In genomic region chr20:3995067-3995748, GRCh38 we compare ENCODE assay signal across 10 cellular contexts. TPM values are rescaled to one million over a fixed set of nuclear protein-coding genes. Genes with fewer than 3 reads are reported as not detected.
DNase-seq lines count a peak whose midpoint lies in the region; ATAC-seq, FAIRE-seq and TF ChIP-seq lines count a peak whose summit lies in the region.
"Had no signal": no experiment of that assay in that cellular context is flagged by ENCODE, and none has a peak within 500 bp of the region (broad histone marks: within the 10 kb centered on the region; RNA-seq: fewer than 3 reads in every experiment).

No MANE protein-coding gene starts in this region.

- POLR2A ChIA-PET in K562 (lab: Yijun Ruan, JAX): interaction anchor here (2.7 kb wide), 1 partner anchor 17 kb away, joined by 8 read pairs; no protein-coding TSS in a partner anchor

- in situ Hi-C loops in K562 (cut with MboI): no loop called here

- CTCF ChIA-PET in K562 (lab: Yijun Ruan, JAX; ENCODE audit: low intra/inter-chr PET ratio): no interaction called here

- peaks cover 2% of the 10 kb centered on the region for H3K36me3 Mint-ChIP-seq in activated T-cell treated with anti-CD3 and anti-CD28 coated beads, Interleukin-2, amount 50 U/mL, for 24 hours (ENCODE audit: low read depth)

- H3K27ac ChIP-seq in K562 (ENCODE audit: extremely low read depth, low read depth, low read length): peak overlapping the region; percentile 57; the same call in 1 of the 3 replicates

- H3K36me3 ChIP-seq in K562 (ENCODE audit: control insufficient read depth, insufficient read depth, low read length): peaks cover 23% of the 10 kb centered on the region; the same call in 2 of the 3 replicates

- H3K9ac ChIP-seq in K562 (ENCODE audit: insufficient read depth in 1 of 2, low read depth in 2 of 2, low read length in 2 of 2): no peak overlapping the region

- H3K4me1 Mint-ChIP-seq in activated T-cell treated with anti-CD3 and anti-CD28 coated beads, Interleukin-2, amount 50 U/mL, for 24 hours (ENCODE audit: low read depth): peaks cover 58% of the 10 kb centered on the region

- peaks cover 0 to 20% of the 10 kb centered on the region in 2 experiments; a peak in 2 of 5 replicates for H3K4me1 ChIP-seq in K562 (replicated peaks in 1 of 2; ENCODE audit: control insufficient read depth in 2 of 2, insufficient read depth in 2 of 2, low read length in 2 of 2)

- H3K27me3 ChIP-seq in K562 (ENCODE audit: control insufficient read depth in 2 of 2, insufficient read depth in 2 of 2, low read length in 2 of 2): no peaks in the 10 kb centered on the region

- peaks cover 9% of the 10 kb centered on the region for H4K20me1 ChIP-seq in K562 (replicated peaks; ENCODE audit: control insufficient read depth, insufficient read depth, low read length)

- H3K4me3 ChIP-seq in K562: no peak overlapping the region

- TF ChIP-seq POLR2A in K562 (conservative IDR thresholded peaks at IDR 0.05): no peak

- no peaks in the 10 kb centered on the region for H3K27me3 Mint-ChIP-seq in activated T-cell treated with anti-CD3 and anti-CD28 coated beads, Interleukin-2, amount 50 U/mL, for 24 hours

- H3K4me3 Mint-ChIP-seq in activated T-cell treated with anti-CD3 and anti-CD28 coated beads, Interleukin-2, amount 50 U/mL, for 24 hours: peak overlapping the region; percentile 1

- H3K9me1 ChIP-seq in K562 (ENCODE audit: control insufficient read depth, insufficient read depth, low read length): peaks cover 3% of the 10 kb centered on the region

- FAIRE-seq in K562 (lab: Jason Lieb, UNC): peak; percentile 87

- no peaks in the 10 kb centered on the region for H3K9me3 ChIP-seq in K562 (replicated peaks; ENCODE audit: control insufficient read depth, insufficient read depth, low read depth, low read length)

- H3K4me2 ChIP-seq in K562 (ENCODE audit: insufficient read depth, low read length): peak overlapping the region; percentile 12; the same call in 1 of the 2 replicates

- no peak for TF ChIP-seq RAD21 in K562 (CRISPR knock-in tag; conservative IDR thresholded peaks at IDR 0.05 in 1 of 2, IDR thresholded peaks at IDR 0.05 in 1 of 2)

- TF ChIP-seq CTCF in K562 (IDR thresholded peaks at IDR 0.05 in 2 of 3, conservative IDR thresholded peaks at IDR 0.05 in 1 of 3; ENCODE audit: insufficient read depth in 2 of 3, low read depth in 1 of 3, low read length in 3 of 3): no peak

- no peak; the same call in 1 of the 2 replicates for TF ChIP-seq EP300 in K562 (IDR thresholded peaks at IDR 0.05; ENCODE audit: low read length)

- 36% methylated on average over 3 of the region's 3 CpGs for WGBS in K562 (ENCODE audit: insufficient coverage, low coverage, missing lambda C conversion rate)

- H3K27ac Mint-ChIP-seq in activated T-cell treated with anti-CD3 and anti-CD28 coated beads, Interleukin-2, amount 50 U/mL, for 24 hours: peak overlapping the region; percentile 93

- ATAC-seq in K562 (peak; percentile 79), HG03571 (IDR thresholded peaks at IDR 0.05; ENCODE audit: unreplicated experiment) (no peak)

- H2AFZ ChIP-seq in K562 (ENCODE audit: low read depth, low read length): no peak overlapping the region

- H3K9me3 Mint-ChIP-seq in activated T-cell treated with anti-CD3 and anti-CD28 coated beads, Interleukin-2, amount 50 U/mL, for 24 hours: no peaks in the 10 kb centered on the region

- DNase-seq in activated T-cell treated with anti-CD3 and anti-CD28 coated beads, Interleukin-2, amount 50 U/mL, for 24 hours: no peak
- DNase-seq in activated T-cell treated with anti-CD3 and anti-CD28 coated beads for 4 hours (no peak), NCI-H69 (lab: John Stamatoyannopoulos, UW) (peak; percentile 12), K562 (ENCODE audit: extremely low read depth in 1 of 4, low spot score in 3 of 4) (peak in 3 of 4 experiments; percentile 14 to 43 (median 18)), NCI-H345 treated with DMSO at 0.1 percent for 48 hours (lab: John Stamatoyannopoulos, UW; ENCODE audit: unreplicated experiment) (no peak), NCI-H1105 treated with DMSO at 0.1 percent for 48 hours (lab: John Stamatoyannopoulos, UW) (no peak)
- DNase-seq in stimulated activated CD8-positive, alpha-beta memory T cell treated with anti-CD3 and anti-CD28 coated beads, Interleukin-4, amount 100 ng/mL, for 48 hours: peak; percentile 49
- DNase-seq: Calu3, NCI-H2107 had no signal

- peaks cover 93% of the 10 kb centered on the region for H3K79me2 ChIP-seq in K562 (ENCODE audit: control insufficient read depth, insufficient read depth, low read length)

- BruUV-seq in K562 (replicated peaks; lab: Mats Ljungman, UMichigan): no TSS peak

- intact Hi-C loops in K562 (cut with micrococcal nuclease): no loop called here

TF ChIP-seq in K562, 482 proteins besides CTCF, POLR2A, EP300 and RAD21:
- TF ChIP-seq FOXM1 (IDR thresholded peaks at IDR 0.05; ENCODE audit: low read depth) (no peak), FOXM1 (CRISPR knock-in tag; IDR thresholded peaks at IDR 0.05; ENCODE audit: low read depth) (no peak), MAFK (IDR thresholded peaks at IDR 0.05; ENCODE audit: low read length) (peak; percentile 25; the same call in 1 of the 2 replicates), FOSL1 (tag; conservative IDR thresholded peaks at IDR 0.05) (peak; percentile 58), ZNF592 (IDR thresholded peaks at IDR 0.05) (0 out of 2 replicates have a peak, but pooled peaks have one; percentile 37), NFE2 (IDR thresholded peaks at IDR 0.05; ENCODE audit: low read depth) (peak; percentile 81), FOXK1 (CRISPR knock-in tag; IDR thresholded peaks at IDR 0.05; ENCODE audit: borderline replicate concordance) (no peak), ZNF316 (IDR thresholded peaks at IDR 0.05) (peak; percentile 60), DPF2 (IDR thresholded peaks at IDR 0.05) (peak; percentile 41; the same call in 1 of the 2 replicates), ZKSCAN1 (IDR thresholded peaks at IDR 0.05; ENCODE audit: low read depth, low read length) (no peak), C11orf30 (IDR thresholded peaks at IDR 0.05; ENCODE audit: low read depth) (peak; percentile 63), ARID1B (IDR thresholded peaks at IDR 0.05) (peak; percentile 46), SMAD1 (IDR thresholded peaks at IDR 0.05; ENCODE audit: low read depth, low read length, partially characterized antibody) (no peak), MAFF (IDR thresholded peaks at IDR 0.05; ENCODE audit: low read length) (peak; percentile 45; the same call in 1 of the 2 replicates), JUND (IDR thresholded peaks at IDR 0.05; ENCODE audit: borderline replicate concordance, low read depth, low read length) (peak; percentile 15; the same call in 1 of the 2 replicates), JUND (tag; IDR thresholded peaks at IDR 0.05; ENCODE audit: borderline replicate concordance, low read depth, low read length) (no peak)

RNA-seq across cellular contexts. Expression of gene RNF24, which starts 20.1 kb away (rescaled TPM):
- total RNA-seq in K562 (2011; cell fraction: chromatin; rRNA removed; ENCODE audit: low replicate concordance): 44.6 and 48.3 TPM in 2 replicates
- 26.7 and 28.9 TPM in 2 replicates for total RNA-seq in K562 (2011; cell fraction: nucleolus; rRNA removed)
- 56.0 and 88.0 TPM in 2 replicates for total RNA-seq in K562 (2011; cell fraction: nucleoplasm; rRNA removed)
- total RNA-seq in K562 (2014; rRNA removed): 15.7 and 17.3 TPM in 2 replicates
- total RNA-seq in K562 (2014; rRNA removed; fragmentation: Illumina TruSeq; extraction: Trizol): 18.8 and 20.3 TPM in 2 replicates
- total RNA-seq in K562 (2015; rRNA removed; fragmentation: Illumina TruSeq; extraction: Trizol): 14.1 and 14.7 TPM in 2 replicates
- total RNA-seq in K562 (2021): 42.6 and 51.9 TPM in 2 replicates
- polyA plus RNA-seq in K562 (2011; rRNA removed): 23.1 and 43.4 TPM in 2 replicates
- 24.8 and 52.3 TPM in 2 replicates for polyA plus RNA-seq in K562 (2011; cell fraction: cytosol; rRNA removed)
- polyA plus RNA-seq in K562 (2011; cell fraction: nucleus; rRNA removed): 39.0 and 49.3 TPM in 2 replicates
- polyA plus RNA-seq in K562 (2012): 22.7 and 30.7 TPM in 2 replicates
- polyA plus RNA-seq in K562 (2014; fragmentation: Illumina TruSeq; extraction: Trizol): 33.9 and 35.5 TPM in 2 replicates
- 10 to 100 TPM; 10.1 to 21.8 TPM for polyA plus RNA-seq in K562 (2014; fragmentation: Nextera tagmentation; extraction: Ambion mirVana)
- polyA plus RNA-seq in K562 (2014; rRNA removed): 21.0 and 22.4 TPM in 2 replicates
- polyA minus RNA-seq in K562 (2011; rRNA and poly(A)+ RNA removed): 19.7 and 35.1 TPM in 2 replicates
- polyA minus RNA-seq in K562 (2011; cell fraction: cytosol; rRNA and poly(A)+ RNA removed): 25.3 and 46.8 TPM in 2 replicates
- polyA minus RNA-seq in K562 (2011; cell fraction: nucleus; rRNA and poly(A)+ RNA removed): 10.1 and 22.5 TPM in 2 replicates

Comparison
In these comparisons a context has a peak if more than half of its experiments do, and no peak if none do; other contexts are left out.
1. DNase-seq: peak in NCI-H69 (single experiment), K562 (3 of 4) and stimulated activated CD8-positive, alpha-beta memory T cell treated with anti-CD3 and anti-CD28 coated beads, Interleukin-4, amount 100 ng/mL, for 48 hours (single experiment); none in activated T-cell treated with anti-CD3 and anti-CD28 coated beads, Interleukin-2, amount 50 U/mL, for 24 hours (single experiment), activated T-cell treated with anti-CD3 and anti-CD28 coated beads for 4 hours (single experiment), NCI-H345 treated with DMSO at 0.1 percent for 48 hours (single experiment) and NCI-H1105 treated with DMSO at 0.1 percent for 48 hours (single experiment).